ENCODE assay signal across 18 cellular contexts in the genomic region with DNA sequence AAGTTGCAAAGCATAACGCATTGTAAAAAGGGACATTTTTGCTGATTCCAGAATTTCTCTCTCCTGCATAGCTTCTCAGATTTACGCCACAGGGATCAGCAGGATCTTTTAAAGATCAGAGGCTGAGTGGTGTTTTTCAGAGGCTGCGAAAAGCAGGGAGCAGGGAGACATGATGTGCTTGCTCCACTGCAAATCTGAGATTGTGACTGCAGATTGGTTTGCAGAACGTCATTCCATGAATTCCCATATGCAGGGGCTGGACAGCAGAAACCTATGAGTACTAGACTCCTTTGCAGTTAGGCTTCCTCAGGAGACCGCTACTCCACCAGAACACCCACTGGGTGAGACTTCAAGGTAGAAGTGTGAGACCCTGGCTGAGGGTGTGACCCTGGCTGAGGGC. TPM values are rescaled to one million over a fixed set of nuclear protein-coding genes. Genes with fewer than 3 reads are reported as not detected.
DNase-seq lines count a peak whose midpoint lies in the region; ATAC-seq and TF ChIP-seq lines count a peak whose summit lies in the region.
"Had no signal": no experiment of that assay in that cellular context is flagged by ENCODE, and none has a peak within 500 bp of the region (broad histone marks: within the 10 kb centered on the region; RNA-seq: fewer than 3 reads in every experiment).

No MANE protein-coding gene starts in this region.

- no peak for ATAC-seq in WTC11
- ATAC-seq: PC-3 had no signal

- H3K4me3 ChIP-seq in fibroblast of villous mesenchyme (ENCODE audit: low read depth, low read length) = no peak overlapping the region

- H3K27me3 Mint-ChIP-seq in WTC11 (ENCODE audit: low read depth) (peaks cover 100% of the 10 kb centered on the region), nephron (ENCODE audit: low read depth) (no peaks in the 10 kb centered on the region)

- H3K9me3 Mint-ChIP-seq in WTC11 (no peaks in the 10 kb centered on the region), nephron (no peaks in the 10 kb centered on the region)

- TF ChIP-seq CTCF in WTC11 (IDR thresholded peaks at IDR 0.05) (no peak), fibroblast of villous mesenchyme (IDR thresholded peaks at IDR 0.05; ENCODE audit: insufficient read depth, low read depth, low read length) (no peak), nephron (IDR thresholded peaks at IDR 0.05; ENCODE audit: unreplicated experiment in 3 of 3) (no peak)

- peak overlapping the region; percentile 54 for H3K4me3 Mint-ChIP-seq in WTC11
- H3K4me3 Mint-ChIP-seq in nephron = peak overlapping the region in 1 of 3 experiments; percentile 11

- H3K27ac Mint-ChIP-seq in WTC11 (no peak overlapping the region), nephron (peak overlapping the region; percentile 45 to 84 (median 75))

- DNase-seq in ELF-1 (ENCODE audit: low read depth, low spot score) = peak; percentile 8
- no peak for DNase-seq in WTC11 (ENCODE audit: low spot score)
- DNase-seq in fibroblast of villous mesenchyme (ENCODE audit: low read depth) = peak; percentile 55
- no peak for DNase-seq in NCI-H2029 treated with DMSO at 0.1 percent for 48 hours (lab: John Stamatoyannopoulos, UW)
- no peak for DNase-seq in hypothalamus (lab: John Stamatoyannopoulos, UW)
- no peak for DNase-seq in AG20443 (ENCODE audit: low spot score)
- DNase-seq in ecto neural progenitor cell (ENCODE audit: low spot score) = no peak
- DNase-seq: C1 segment of cervical spinal cord, DMS 273 treated with DMSO at 0.1 percent for 48 hours, H7, KG1, NCI-H1048, NCI-H1436 treated with DMSO at 0.1 percent for 48 hours, NCI-H2081 treated with DMSO at 0.1 percent for 48 hours, NCI-H510A, NCI-H774, PC-3 had no signal

- POLR2A ChIA-PET in WTC11 (lab: Charles Lee) = interaction anchor here (2.0 kb wide), 1 partner anchor 83 kb away, joined by 9 read pairs; no protein-coding TSS in a partner anchor

- peaks cover 49% of the 10 kb centered on the region for H3K4me1 Mint-ChIP-seq in WTC11
- peaks cover 56% of the 10 kb centered on the region for H3K4me1 Mint-ChIP-seq in nephron

- CTCF ChIA-PET in WTC11 (lab: Charles Lee) = interaction anchor here (4.5 to 4.9 kb wide), 2 partner anchors 11 to 88 kb away, joined by 42 to 46 read pairs; no protein-coding TSS in a partner anchor

- H3K36me3 Mint-ChIP-seq in WTC11 (no peaks in the 10 kb centered on the region), nephron (ENCODE audit: low read depth) (no peaks in the 10 kb centered on the region)

TF ChIP-seq in WTC11, 78 proteins besides CTCF, POLR2A, EP300 and RAD21:
- no peak for TF ChIP-seq ZNF671 (CRISPR knock-in tag; IDR thresholded peaks at IDR 0.05)
- no peak for TF ChIP-seq E2F4 (CRISPR knock-in tag; IDR thresholded peaks at IDR 0.05; ENCODE audit: borderline replicate concordance, low read depth)
- no peak for TF ChIP-seq FOXP1 (CRISPR knock-in tag; IDR thresholded peaks at IDR 0.05; ENCODE audit: borderline replicate concordance)
- TF ChIP-seq NR1H2 (CRISPR knock-in tag; IDR thresholded peaks at IDR 0.05) = no peak
- TF ChIP-seq MYBL2 (CRISPR knock-in tag; IDR thresholded peaks at IDR 0.05) = no peak
- TF ChIP-seq ZNF512 (CRISPR knock-in tag; IDR thresholded peaks at IDR 0.05; ENCODE audit: borderline replicate concordance) = no peak
- no peak for TF ChIP-seq FOXJ3 (CRISPR knock-in tag; IDR thresholded peaks at IDR 0.05; ENCODE audit: borderline replicate concordance)
- TF ChIP-seq CREB1 (CRISPR knock-in tag; IDR thresholded peaks at IDR 0.05) = no peak
- TF ChIP-seq ZBTB21 (CRISPR knock-in tag; IDR thresholded peaks at IDR 0.05; ENCODE audit: borderline replicate concordance) = no peak
- no peak for TF ChIP-seq KAT7 (CRISPR knock-in tag; IDR thresholded peaks at IDR 0.05; ENCODE audit: borderline replicate concordance)
- no peak for TF ChIP-seq ESRRA (CRISPR knock-in tag; IDR thresholded peaks at IDR 0.05; ENCODE audit: borderline replicate concordance)
- TF ChIP-seq, protein P1, sequence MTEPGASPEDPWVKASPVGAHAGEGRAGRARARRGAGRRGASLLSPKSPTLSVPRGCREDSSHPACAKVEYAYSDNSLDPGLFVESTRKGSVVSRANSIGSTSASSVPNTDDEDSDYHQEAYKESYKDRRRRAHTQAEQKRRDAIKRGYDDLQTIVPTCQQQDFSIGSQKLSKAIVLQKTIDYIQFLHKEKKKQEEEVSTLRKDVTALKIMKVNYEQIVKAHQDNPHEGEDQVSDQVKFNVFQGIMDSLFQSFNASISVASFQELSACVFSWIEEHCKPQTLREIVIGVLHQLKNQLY (CRISPR knock-in tag; IDR thresholded peaks at IDR 0.05) = no peak
- TF ChIP-seq ATF3 (CRISPR knock-in tag; conservative IDR thresholded peaks at IDR 0.05) = no peak
- no peak for TF ChIP-seq GRHL2 (CRISPR knock-in tag; IDR thresholded peaks at IDR 0.05; ENCODE audit: insufficient replicate concordance, severe bottlenecking)
- TF ChIP-seq AFF4 (CRISPR knock-in tag; IDR thresholded peaks at IDR 0.05; ENCODE audit: borderline replicate concordance) = no peak

RNA-seq across cellular contexts. Expression of gene ZFR, which starts 57.1 kb away (rescaled TPM):
- total RNA-seq in WTC11 (2021) (60.9 to 65.7 TPM (median 64.5 TPM) in 3 replicates), fibroblast of villous mesenchyme (73.4 and 122 TPM in 2 replicates)

Comparison
In these comparisons a context has a peak if more than half of its experiments do, and no peak if none do; other contexts are left out.
1. DNase-seq: peak in ELF-1 (single experiment) and fibroblast of villous mesenchyme (single experiment); none in WTC11 (single experiment), NCI-H2029 treated with DMSO at 0.1 percent for 48 hours (single experiment), hypothalamus (0 of 51), AG20443 (single experiment) and ecto neural progenitor cell (single experiment).